In the genomic region with DNA sequence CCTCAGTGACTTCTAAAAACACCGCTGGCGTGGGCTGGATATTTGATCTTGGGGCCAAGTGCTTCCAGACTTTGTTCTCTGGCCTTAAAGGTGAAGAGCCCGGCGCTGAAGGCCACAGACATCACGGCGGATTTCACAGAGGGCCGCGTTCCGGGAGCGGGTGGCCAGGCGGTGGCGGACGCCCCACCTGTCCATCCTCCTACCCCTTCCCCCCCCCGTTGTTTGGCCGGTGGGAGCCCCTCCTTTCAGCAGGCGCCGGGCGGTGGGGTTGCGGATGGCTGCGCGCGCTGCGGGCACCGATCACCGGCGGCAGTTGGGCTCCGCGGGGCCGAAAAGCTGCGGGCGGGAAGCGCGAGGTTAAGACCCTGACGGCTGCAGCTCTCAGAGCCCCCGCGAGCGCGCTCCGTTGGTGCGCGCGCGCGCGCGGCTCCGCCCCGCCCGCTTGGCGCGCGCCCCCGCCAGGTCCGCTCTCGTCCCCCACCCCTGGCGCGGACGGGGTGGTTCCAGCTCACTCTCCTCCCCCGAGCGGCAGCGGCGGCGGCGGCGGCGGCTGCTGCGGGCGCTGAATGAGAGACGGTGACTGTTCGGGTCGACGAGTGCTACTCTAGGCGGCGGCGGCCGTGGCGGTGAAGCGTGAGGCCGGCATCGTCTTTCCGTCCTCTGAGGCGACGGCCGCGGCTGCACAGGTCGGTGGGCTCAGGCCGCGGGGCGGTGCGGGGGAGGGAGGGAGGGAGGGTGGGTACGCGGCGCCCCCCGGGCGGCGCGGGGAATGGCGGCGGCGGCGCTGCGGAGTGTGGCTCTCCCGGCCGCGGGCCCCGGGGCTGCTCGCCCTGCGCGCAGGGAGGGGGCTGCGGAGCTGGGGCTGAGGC, we compare ENCODE assay signal across 8 cellular contexts. TPM values are rescaled to one million over a fixed set of nuclear protein-coding genes. Genes with fewer than 3 reads are reported as not detected.
A peak's percentile ranks its signal among the peaks of the same experiment; 100 is the strongest.
DNase-seq lines count a peak whose midpoint lies in the region; ATAC-seq and TF ChIP-seq lines count a peak whose summit lies in the region.

A gene with protein sequence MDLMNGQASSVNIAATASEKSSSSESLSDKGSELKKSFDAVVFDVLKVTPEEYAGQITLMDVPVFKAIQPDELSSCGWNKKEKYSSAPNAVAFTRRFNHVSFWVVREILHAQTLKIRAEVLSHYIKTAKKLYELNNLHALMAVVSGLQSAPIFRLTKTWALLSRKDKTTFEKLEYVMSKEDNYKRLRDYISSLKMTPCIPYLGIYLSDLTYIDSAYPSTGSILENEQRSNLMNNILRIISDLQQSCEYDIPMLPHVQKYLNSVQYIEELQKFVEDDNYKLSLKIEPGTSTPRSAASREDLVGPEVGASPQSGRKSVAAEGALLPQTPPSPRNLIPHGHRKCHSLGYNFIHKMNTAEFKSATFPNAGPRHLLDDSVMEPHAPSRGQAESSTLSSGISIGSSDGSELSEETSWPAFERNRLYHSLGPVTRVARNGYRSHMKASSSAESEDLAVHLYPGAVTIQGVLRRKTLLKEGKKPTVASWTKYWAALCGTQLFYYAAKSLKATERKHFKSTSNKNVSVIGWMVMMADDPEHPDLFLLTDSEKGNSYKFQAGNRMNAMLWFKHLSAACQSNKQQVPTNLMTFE (plus strand): TSS at position 511 of the 869 bp plus-strand sequence. CDS start 51,521 bp downstream, outside the sequence.

- H3K27ac Mint-ChIP-seq in H9: peak within 1 kb of the TSS; percentile 95 to 98 (median 96)
- H3K27ac Mint-ChIP-seq in T-cell: peak within 1 kb of the TSS; percentile 85 to 89

- no peak within 1 kb of the TSS for H3K56ac ChIP-seq in H9 (ENCODE audit: insufficient read length, low read depth, low read length)

- ATAC-seq in T-cell (replicated peaks in 1 of 4): peak; percentile 78 to 84 (median 82)

- no peak within 1 kb of the TSS for H4K91ac ChIP-seq in H9 (ENCODE audit: insufficient read length, low read depth, low read length)

- H3K4me3 ChIP-seq in MM.1S (ENCODE audit: low read length) (peak within 1 kb of the TSS; percentile 85), right atrium auricular region (peak within 1 kb of the TSS; percentile 84 to 89)

- H3K23ac ChIP-seq in H9 (ENCODE audit: insufficient read length, low read depth, low read length): no peak within 1 kb of the TSS

- peaks cover 7% of the 10 kb centered on the region; the same call in 1 of the 2 replicates for H3F3A ChIP-seq in MM.1S (ENCODE audit: insufficient read depth, low read length)

- no peaks in the 10 kb centered on the region for H3K9me2 ChIP-seq in MM.1S (replicated peaks; ENCODE audit: insufficient read depth, low read length)

- H3K27ac ChIP-seq in H9 (ENCODE audit: insufficient read length, low read depth, low read length): peak within 1 kb of the TSS; percentile 10
- peak within 1 kb of the TSS; percentile 67; the same call in 1 of the 2 replicates for H3K27ac ChIP-seq in MM.1S (ENCODE audit: low read length)
- H3K27ac ChIP-seq in right atrium auricular region: peak within 1 kb of the TSS; percentile 87 to 92

- peak; percentile 64 for DNase-seq in GM04504 (ENCODE audit: low read depth)
- peak; percentile 81 for DNase-seq in H9
- peak; percentile 88 for DNase-seq in MM.1S
- DNase-seq in T-cell: peak; percentile 22 to 78 (median 57)
- peak in 52 of 58 donors; percentile 7 to 78 (median 50) for DNase-seq in anterior cingulate cortex (lab: John Stamatoyannopoulos, UW)
- no peak for DNase-seq in right atrium auricular region (ENCODE audit: low spot score)
- peak; percentile 69 for DNase-seq in putamen (ENCODE audit: low spot score)
- DNase-seq in mesenteric fat pad (ENCODE audit: low spot score): no peak

- peak within 1 kb of the TSS; percentile 83 for H3K4me2 ChIP-seq in H9 (ENCODE audit: insufficient read depth, insufficient read length, low read length)
- H3K4me2 ChIP-seq in MM.1S (ENCODE audit: low read depth, low read length): peak within 1 kb of the TSS; percentile 59

- H3T11ph ChIP-seq in H9 (ENCODE audit: low read length): no peak within 1 kb of the TSS

- H3K79me1 ChIP-seq in H9 (ENCODE audit: insufficient read depth, low read depth, low read length, poor library complexity, severe bottlenecking): no peaks in the 10 kb centered on the region

- no peak within 1 kb of the TSS for H2AK5ac ChIP-seq in H9 (ENCODE audit: insufficient read length, low read length)

- peak within 1 kb of the TSS; percentile 96 for H3K14ac ChIP-seq in H9 (ENCODE audit: insufficient read depth, low read length)

- TF ChIP-seq CTCF in H9 (conservative IDR thresholded peaks at IDR 0.05) (no peak), MM.1S (IDR thresholded peaks at IDR 0.05; ENCODE audit: low read length) (no peak), right atrium auricular region (IDR thresholded peaks at IDR 0.05) (no peak)

- no peak within 1 kb of the TSS; the same call in 1 of the 2 replicates for H3K4ac ChIP-seq in H9 (ENCODE audit: low read depth, low read length)

- POLR2A ChIA-PET in T-cell (lab: Charles Lee): interaction anchor here in 1 of 2 donors (0.6 kb wide), 1 partner anchor 62 kb away, joined by 4 read pairs; no protein-coding TSS in a partner anchor

- H3K4me3 Mint-ChIP-seq in H9: peak within 1 kb of the TSS; percentile 89 to 90
- H3K4me3 Mint-ChIP-seq in T-cell: peak within 1 kb of the TSS; percentile 79 to 89 (median 88)

- H3K27me3 ChIP-seq in H9 (ENCODE audit: insufficient read depth, low read length) (no peaks in the 10 kb centered on the region), MM.1S (replicated peaks; ENCODE audit: insufficient read depth, low read length) (no peaks in the 10 kb centered on the region), right atrium auricular region (no peaks in the 10 kb centered on the region)

- H3K36me3 Mint-ChIP-seq in H9 (ENCODE audit: insufficient read depth in 1 of 3, low read depth in 3 of 3): peaks cover 0 to 1% (median 0%) of the 10 kb centered on the region in 3 experiments; a peak in 4 of 7 replicates
- no peaks in the 10 kb centered on the region for H3K36me3 Mint-ChIP-seq in T-cell

- no peak within 1 kb of the TSS for H2BK20ac ChIP-seq in H9 (ENCODE audit: low read depth, low read length, poor library complexity, severe bottlenecking)

- CTCF ChIA-PET in T-cell (lab: Charles Lee): interaction anchor here in 1 of 2 donors (0.6 kb wide), 1 partner anchor 489 kb away, joined by 4 read pairs; no protein-coding TSS in a partner anchor

- no peak within 1 kb of the TSS for H2BK15ac ChIP-seq in H9 (ENCODE audit: low read depth, low read length)

- no peaks in the 10 kb centered on the region for H3K9me3 Mint-ChIP-seq in H9
- no peaks in the 10 kb centered on the region for H3K9me3 Mint-ChIP-seq in T-cell

- H2BK5ac ChIP-seq in H9 (ENCODE audit: insufficient read length, low read length): no peak within 1 kb of the TSS

- H3K36me3 ChIP-seq in MM.1S (replicated peaks; ENCODE audit: insufficient read depth, low read length): no peaks in the 10 kb centered on the region
- H3K36me3 ChIP-seq in right atrium auricular region: no peaks in the 10 kb centered on the region

- H3K4me1 ChIP-seq in H9 (ENCODE audit: insufficient read depth, low read length): no peaks in the 10 kb centered on the region; the same call in 1 of the 2 replicates
- H3K4me1 ChIP-seq in MM.1S (ENCODE audit: low read length): peaks cover 10% of the 10 kb centered on the region; the same call in 1 of the 2 replicates
- peaks cover 0 to 3% of the 10 kb centered on the region in 2 donors for H3K4me1 ChIP-seq in right atrium auricular region

- H3K18ac ChIP-seq in H9 (ENCODE audit: insufficient read length, low read depth, low read length): peak within 1 kb of the TSS; percentile 96

- H2BK120ac ChIP-seq in H9 (ENCODE audit: low read depth, low read length, poor library complexity, severe bottlenecking): no peak within 1 kb of the TSS

- peaks cover 4% of the 10 kb centered on the region for H3K23me2 ChIP-seq in H9 (ENCODE audit: insufficient read length, low read depth, low read length, poor library complexity, severe bottlenecking)

- H4K20me1 ChIP-seq in H9 (ENCODE audit: control insufficient read depth, insufficient read depth, insufficient read length): no peaks in the 10 kb centered on the region
- no peaks in the 10 kb centered on the region for H4K20me1 ChIP-seq in MM.1S (ENCODE audit: insufficient read depth, low read length)

- no peak within 1 kb of the TSS for H2BK12ac ChIP-seq in H9 (ENCODE audit: insufficient read length, low read depth, low read length)

- H3K9me3 ChIP-seq in H9 (ENCODE audit: control insufficient read depth, low read depth, low read length) (no peaks in the 10 kb centered on the region), MM.1S (replicated peaks; ENCODE audit: insufficient read depth, low read length) (no peaks in the 10 kb centered on the region), right atrium auricular region (no peaks in the 10 kb centered on the region)

- H3K27me3 Mint-ChIP-seq in H9 (ENCODE audit: low read depth): peaks cover 5% of the 10 kb centered on the region; the same call in 1 of the 2 replicates
- H3K27me3 Mint-ChIP-seq in T-cell: peaks cover 0 to 21% of the 10 kb centered on the region in 2 donors

- no CpG with 5 or more reads among the region's 110 CpGs for WGBS in H9 (ENCODE audit: extremely low coverage, insufficient read length, low lambda C conversion rate)

- H4K5ac ChIP-seq in H9 (ENCODE audit: insufficient read length, low read depth, low read length): peak within 1 kb of the TSS; percentile 1

- peak within 1 kb of the TSS; percentile 50 for H2AFZ ChIP-seq in H9 (ENCODE audit: low read length)
- peak within 1 kb of the TSS; percentile 93 for H2AFZ ChIP-seq in MM.1S (ENCODE audit: low read length)

- no peak within 1 kb of the TSS for H4K8ac ChIP-seq in H9 (replicated peaks; ENCODE audit: insufficient read length, low read depth, low read length)

- H3K79me2 ChIP-seq in H9 (ENCODE audit: insufficient read depth, low read length) (no peaks in the 10 kb centered on the region; the same call in 1 of the 2 replicates), MM.1S (ENCODE audit: low read length) (peaks cover 19% of the 10 kb centered on the region)

- H3K9ac ChIP-seq in H9 (ENCODE audit: extremely low read depth, insufficient read length, low read length) (peak within 1 kb of the TSS; percentile 70), MM.1S (ENCODE audit: low read length) (peak within 1 kb of the TSS; percentile 75)

- H3K4me1 Mint-ChIP-seq in H9 (peaks cover 25 to 26% of the 10 kb centered on the region in 2 experiments), T-cell (peaks cover 25 to 27% (median 27%) of the 10 kb centered on the region in 3 donors)

RNA-seq across cellular contexts. Expression of the gene that starts here (rescaled TPM):
- 32.6 and 34.1 TPM in 2 replicates for total RNA-seq in H9 (2021)
- 10 to 100 TPM; 11.2 to 17.5 (median 12.4) TPM for total RNA-seq in T-cell
- 10 to 100 TPM in 1 of 2 donors, 1 to 10 TPM in 1; 9.0 to 16.1 TPM for total RNA-seq in right atrium auricular region
- 5.2 TPM for total RNA-seq in mesenteric fat pad

Comparison
In these comparisons a context has a peak if more than half of its experiments do, and no peak if none do; other contexts are left out.
1. DNase-seq: peak in GM04504 (single experiment), H9 (single experiment), MM.1S (single experiment), T-cell (34 of 34), anterior cingulate cortex (52 of 58) and putamen (single experiment); none in right atrium auricular region (single experiment) and mesenteric fat pad (single experiment).
2. H3K27ac ChIP-seq: peak in every context shown above with its lines; median percentile 90 in right atrium auricular region; 67 in MM.1S; 10 in H9.